Comparison of ENCODE assay signal across 21 cellular contexts in the genomic region with DNA sequence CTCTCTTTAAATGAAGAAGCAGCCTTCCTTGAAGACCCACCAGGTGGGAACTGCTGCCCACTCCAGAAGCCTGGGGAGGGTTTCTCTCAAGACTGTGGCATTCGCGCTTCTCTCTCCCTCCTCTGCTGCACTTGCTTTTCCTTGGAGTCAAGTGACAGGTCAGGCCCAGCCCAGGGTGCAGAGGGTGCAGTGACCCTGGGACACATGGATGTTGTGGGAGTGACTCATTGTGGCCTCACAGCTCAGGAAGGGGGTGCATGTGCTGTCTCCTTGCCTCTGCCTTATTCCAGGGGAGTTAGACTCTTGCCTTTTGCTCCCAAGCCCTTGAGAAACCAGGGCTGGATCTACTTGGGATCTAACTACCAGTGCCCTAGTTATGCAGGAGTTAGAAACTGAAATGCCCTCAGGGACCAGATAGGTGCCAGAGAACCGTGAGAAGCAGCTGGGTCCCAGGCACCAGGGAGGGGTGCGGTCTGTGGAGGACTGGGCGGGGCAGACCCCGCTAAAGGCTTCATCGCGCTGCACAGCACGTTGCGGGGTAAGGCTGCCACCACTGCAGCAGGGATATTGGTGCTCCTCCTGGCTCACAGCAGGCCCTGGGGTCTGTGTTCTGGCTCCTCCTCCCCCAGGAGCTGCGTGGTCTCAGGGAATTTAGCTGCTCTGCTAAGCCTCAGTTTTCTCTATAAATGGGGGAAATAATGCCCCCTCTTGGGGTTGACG. TPM values are rescaled to one million over a fixed set of nuclear protein-coding genes. Genes with fewer than 3 reads are reported as not detected.
A peak's percentile ranks its signal among the peaks of the same experiment; 100 is the strongest.
DNase-seq lines count a peak whose midpoint lies in the region; ATAC-seq and TF ChIP-seq lines count a peak whose summit lies in the region.
"Had no signal": no experiment of that assay in that cellular context is flagged by ENCODE, and none has a peak within 500 bp of the region (broad histone marks: within the 10 kb centered on the region; RNA-seq: fewer than 3 reads in every experiment).

No MANE protein-coding gene starts in this region.

- no peak overlapping the region for H3K9ac ChIP-seq in endodermal cell (ENCODE audit: extremely low read depth, low read length, poor library complexity, severe bottlenecking)

- no peak overlapping the region for H3K4me2 ChIP-seq in osteoblast (ENCODE audit: insufficient read depth, low read length)

- H3K36me3 ChIP-seq in MG63 (no peaks in the 10 kb centered on the region), endodermal cell (ENCODE audit: control insufficient read depth, insufficient read depth, low read length) (no peaks in the 10 kb centered on the region), osteoblast (ENCODE audit: insufficient read depth, low read length) (no peaks in the 10 kb centered on the region)
- H3K36me3 ChIP-seq: Peyer's patch had no signal

- H3K9me3 ChIP-seq in MG63 (no peaks in the 10 kb centered on the region), endodermal cell (ENCODE audit: control insufficient read depth, low read length) (no peaks in the 10 kb centered on the region), osteoblast (ENCODE audit: low read depth, low read length) (no peaks in the 10 kb centered on the region)
- H3K9me3 ChIP-seq: mucosa of descending colon, Peyer's patch had no signal

- H3K79me2 ChIP-seq in osteoblast (ENCODE audit: insufficient read depth, low read length): no peaks in the 10 kb centered on the region

- TF ChIP-seq CTCF in endodermal cell (conservative IDR thresholded peaks at IDR 0.05): no peak
- no peak for TF ChIP-seq CTCF in osteoblast (IDR thresholded peaks at IDR 0.05; ENCODE audit: extremely low read depth, low read depth, low read length)

- H3K4me1 ChIP-seq in endodermal cell (ENCODE audit: control insufficient read depth, insufficient read depth, low read length) (peaks cover 3% of the 10 kb centered on the region), osteoblast (ENCODE audit: insufficient read depth, low read length) (no peaks in the 10 kb centered on the region)
- H3K4me1 ChIP-seq: Peyer's patch had no signal

- H3K4me3 ChIP-seq in MG63 (no peak overlapping the region), endodermal cell (ENCODE audit: low read length) (no peak overlapping the region), osteoblast (ENCODE audit: insufficient read depth, low read length) (no peak overlapping the region)
- H3K4me3 ChIP-seq: mucosa of descending colon, Peyer's patch had no signal

- H3K27me3 ChIP-seq in MG63: no peaks in the 10 kb centered on the region
- peaks cover 6% of the 10 kb centered on the region for H3K27me3 ChIP-seq in endodermal cell (ENCODE audit: control insufficient read depth, insufficient read depth, low read length, poor library complexity, severe bottlenecking)
- H3K27me3 ChIP-seq in osteoblast (ENCODE audit: insufficient read depth, low read length): peaks cover 13% of the 10 kb centered on the region
- H3K27me3 ChIP-seq: Peyer's patch had no signal

- no peaks in the 10 kb centered on the region for H3K9me3 Mint-ChIP-seq in endodermal cell
- H3K9me3 Mint-ChIP-seq: activated CD8-positive, alpha-beta T cell treated with anti-CD3 and anti-CD28 coated beads for 36 hours; activated naive CD8-positive, alpha-beta T cell treated with anti-CD3 and anti-CD28 coated beads, Interleukin-2, amount 10 ng/mL, durations not matched to agents 7 days and 5 days had no signal

- peaks cover 21% of the 10 kb centered on the region for H3K27me3 Mint-ChIP-seq in endodermal cell (ENCODE audit: insufficient read depth)
- H3K27me3 Mint-ChIP-seq: activated CD8-positive, alpha-beta T cell treated with anti-CD3 and anti-CD28 coated beads for 36 hours had no signal

- H3K27ac ChIP-seq in endodermal cell (ENCODE audit: low read depth, low read length) (no peak overlapping the region), osteoblast (ENCODE audit: low read depth, low read length) (no peak overlapping the region)
- H3K27ac ChIP-seq: Peyer's patch, VCaP had no signal

- H2AFZ ChIP-seq in osteoblast (ENCODE audit: low read length): no peak overlapping the region

- DNase-seq in EH (ENCODE audit: low read depth) (peak; percentile 17), MG63 (peak; percentile 12), endodermal cell (peak; percentile 38), osteoblast (ENCODE audit: insufficient read length, low spot score, missing footprints) (peak; percentile 86)
- no peak for DNase-seq in stimulated activated naive CD4-positive, alpha-beta T cell (lab: John Stamatoyannopoulos, UW)
- no peak for DNase-seq in activated CD8-positive, alpha-beta memory T cell treated with anti-CD3 and anti-CD28 coated beads, Interleukin-2, amount 50 U/mL, for 4 hours
- DNase-seq: activated CD8-positive, alpha-beta T cell treated with anti-CD3 and anti-CD28 coated beads for 36 hours; activated T-cell treated with anti-CD3 and anti-CD28 coated beads, Interleukin-2, amount 50 U/mL, for 48 hours; hippocampal formation; KBM-7; left cardiac atrium; NCI-H1105 treated with DMSO at 0.1 percent for 48 hours; NCI-H748 treated with DMSO at 0.1 percent for 48 hours; occipital lobe; Peyer's patch; stimulated activated CD4-positive, alpha-beta T cell treated with anti-CD3 and anti-CD28 coated beads, Interleukin-2, amount 100 ng/mL, for 48 hours had no signal

- ATAC-seq in HG03469 (IDR thresholded peaks at IDR 0.05; ENCODE audit: unreplicated experiment): no peak
- ATAC-seq: activated CD8-positive, alpha-beta T cell treated with anti-CD3 and anti-CD28 coated beads for 36 hours; left cardiac atrium; mucosa of descending colon; sciatic nerve had no signal

- H3K4me3 Mint-ChIP-seq in endodermal cell: no peak overlapping the region
- H3K4me3 Mint-ChIP-seq: activated CD8-positive, alpha-beta T cell treated with anti-CD3 and anti-CD28 coated beads for 36 hours; activated naive CD8-positive, alpha-beta T cell treated with anti-CD3 and anti-CD28 coated beads, Interleukin-2, amount 10 ng/mL, durations not matched to agents 7 days and 5 days had no signal

- H3K4me1 Mint-ChIP-seq in endodermal cell: peaks cover 6% of the 10 kb centered on the region

- H3K27ac Mint-ChIP-seq in endodermal cell: no peak overlapping the region
- H3K27ac Mint-ChIP-seq: activated CD8-positive, alpha-beta T cell treated with anti-CD3 and anti-CD28 coated beads for 36 hours; activated naive CD8-positive, alpha-beta T cell treated with anti-CD3 and anti-CD28 coated beads, Interleukin-2, amount 10 ng/mL, durations not matched to agents 7 days and 5 days had no signal

- WGBS in endodermal cell (ENCODE audit: insufficient coverage in 1 of 2, insufficient read length in 1 of 2), 2 experiments: 70 to 85% methylated on average over 5 to 12 of the region's 12 CpGs

- no peaks in the 10 kb centered on the region for H3K36me3 Mint-ChIP-seq in endodermal cell (ENCODE audit: low read depth)
- H3K36me3 Mint-ChIP-seq: activated naive CD8-positive, alpha-beta T cell treated with anti-CD3 and anti-CD28 coated beads, Interleukin-2, amount 10 ng/mL, durations not matched to agents 7 days and 5 days had no signal

- H4K20me1 ChIP-seq in osteoblast (ENCODE audit: insufficient read depth, low read length): peaks cover 3% of the 10 kb centered on the region

RNA-seq across cellular contexts. Expression of a gene that starts 11.4 kb away (rescaled TPM):
- 4.3 and 6.8 TPM in 2 replicates for total RNA-seq in MG63 (2014; rRNA removed; shearing (Covaris generic); ENCODE audit: low replicate concordance)
- total RNA-seq in endodermal cell (10 to 100 TPM; 27.1 to 42.0 TPM), osteoblast (0.36 TPM in 1 of 2 replicates, not detected in the other)
- polyA plus RNA-seq in endodermal cell (2013, experiment 1 of 2): 12.0 TPM
- polyA plus RNA-seq in endodermal cell (2013, experiment 2 of 2): 10.8 TPM

Comparison
In these comparisons a context has a peak if more than half of its experiments do, and no peak if none do; other contexts are left out.
1. DNase-seq: peak in EH (single experiment), MG63 (single experiment), endodermal cell (single experiment) and osteoblast (single experiment); none in stimulated activated naive CD4-positive, alpha-beta T cell (0 of 6) and activated CD8-positive, alpha-beta memory T cell treated with anti-CD3 and anti-CD28 coated beads, Interleukin-2, amount 50 U/mL, for 4 hours (single experiment).